1 cellular context compared by ENCODE assay signal in genomic region chr20:33646959-33647602, GRCh38.
TF ChIP-seq lines count a peak whose summit lies in the region.

No MANE protein-coding gene starts in this region.

TF ChIP-seq in liver, 16 proteins besides CTCF, POLR2A, EP300 and RAD21:
- TF ChIP-seq REST (IDR thresholded peaks at IDR 0.05): peak; percentile 24
